In the genomic region with DNA sequence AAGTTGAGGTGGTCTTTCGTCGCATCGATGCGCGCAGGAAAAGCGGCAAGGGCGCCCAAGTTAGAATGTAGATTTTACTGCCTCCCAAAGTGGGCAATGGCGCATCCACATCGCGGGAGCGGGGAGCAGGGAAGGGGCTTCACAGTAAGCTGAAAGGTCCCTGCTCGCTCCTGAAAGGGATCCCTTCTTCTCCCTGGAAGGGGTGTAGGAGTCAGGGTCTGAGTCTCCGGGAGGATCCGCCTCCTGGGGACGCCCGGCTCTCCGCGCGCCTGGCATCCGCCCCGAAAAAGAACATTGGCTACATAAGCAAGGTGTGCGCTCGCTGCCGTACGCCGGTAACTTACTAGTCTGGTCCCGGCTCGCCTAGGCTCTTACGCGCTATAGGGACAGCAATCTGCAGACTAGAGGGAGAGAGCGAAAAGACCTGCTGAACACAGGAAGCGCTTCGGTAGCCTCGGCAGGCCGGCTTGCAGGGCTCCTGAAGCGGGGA, we compare ENCODE assay signal across 8 cellular contexts. TPM values are rescaled to one million over a fixed set of nuclear protein-coding genes. Genes with fewer than 3 reads are reported as not detected.
A peak's percentile ranks its signal among the peaks of the same experiment; 100 is the strongest.
DNase-seq lines count a peak whose midpoint lies in the region; ATAC-seq and TF ChIP-seq lines count a peak whose summit lies in the region.

No MANE protein-coding gene starts in this region.

- intact Hi-C loops in head of caudate nucleus (cut with DNase I) = loop anchor here (5.0 kb wide), 1 partner anchor 49 kb away; no protein-coding TSS in a partner anchor

- ATAC-seq in HG02981 (IDR thresholded peaks at IDR 0.05; ENCODE audit: unreplicated experiment) (no peak), HG02759 (IDR thresholded peaks at IDR 0.05; ENCODE audit: unreplicated experiment) (no peak)

- H3K4me3 ChIP-seq in osteoblast (ENCODE audit: insufficient read depth, low read length) = peak overlapping the region; percentile 90

- peaks cover 39% of the 10 kb centered on the region for H3K4me1 ChIP-seq in osteoblast (ENCODE audit: insufficient read depth, low read length)

- DNase-seq in activated T-cell treated with anti-CD3 and anti-CD28 coated beads for 24 hours (ENCODE audit: low read depth) (peak; percentile 8), activated T-cell treated with anti-CD3 and anti-CD28 coated beads for 4 hours (no peak), NCI-H226 (peak; percentile 49), head of caudate nucleus (peak in 23 of 42 donors; percentile 36 to 76 (median 57)), osteoblast (ENCODE audit: insufficient read length, low spot score, missing footprints) (peak; percentile 94)

- H3K27me3 ChIP-seq in osteoblast (ENCODE audit: insufficient read depth, low read length) = peaks cover 27% of the 10 kb centered on the region

- H3K27me3 Mint-ChIP-seq in activated naive CD8-positive, alpha-beta T cell = peaks cover 31% of the 10 kb centered on the region

- no peaks in the 10 kb centered on the region for H3K36me3 ChIP-seq in osteoblast (ENCODE audit: insufficient read depth, low read length)

- H3K9me3 ChIP-seq in osteoblast (ENCODE audit: low read depth, low read length) = no peaks in the 10 kb centered on the region

- peak overlapping the region; percentile 66 for H3K27ac ChIP-seq in osteoblast (ENCODE audit: low read depth, low read length)

- H3K27ac Mint-ChIP-seq in activated naive CD8-positive, alpha-beta T cell = no peak overlapping the region

- no peaks in the 10 kb centered on the region for H3K36me3 Mint-ChIP-seq in activated naive CD8-positive, alpha-beta T cell

- H3K4me1 Mint-ChIP-seq in activated naive CD8-positive, alpha-beta T cell (ENCODE audit: low read depth) = peaks cover 26% of the 10 kb centered on the region

- peaks cover 11% of the 10 kb centered on the region for H4K20me1 ChIP-seq in osteoblast (ENCODE audit: insufficient read depth, low read length)

- H2AFZ ChIP-seq in osteoblast (ENCODE audit: low read length) = peak overlapping the region; percentile 56

- peak overlapping the region; percentile 83 for H3K4me3 Mint-ChIP-seq in activated naive CD8-positive, alpha-beta T cell

- peak overlapping the region; percentile 84 for H3K4me2 ChIP-seq in osteoblast (ENCODE audit: insufficient read depth, low read length)

- H3K79me2 ChIP-seq in osteoblast (ENCODE audit: insufficient read depth, low read length) = peaks cover 42% of the 10 kb centered on the region

- TF ChIP-seq CTCF in osteoblast (IDR thresholded peaks at IDR 0.05; ENCODE audit: extremely low read depth, low read depth, low read length) = no peak

- H3K9me3 Mint-ChIP-seq in activated naive CD8-positive, alpha-beta T cell (ENCODE audit: low read depth) = no peaks in the 10 kb centered on the region

RNA-seq across cellular contexts. Expression of a gene that starts 0.8 kb away (rescaled TPM):
- total RNA-seq in osteoblast = 90.8 and 135 TPM in 2 replicates
